ENCODE assay signal across 11 cellular contexts in genomic region chr4:169416997-169417396, GRCh38.
DNase-seq lines count a peak whose midpoint lies in the region; ATAC-seq and TF ChIP-seq lines count a peak whose summit lies in the region.
"Had no signal": no experiment of that assay in that cellular context is flagged by ENCODE, and none has a peak within 500 bp of the region (broad histone marks: within the 10 kb centered on the region; RNA-seq: fewer than 3 reads in every experiment).

No MANE protein-coding gene starts in this region.

- H2BK5ac ChIP-seq in H9 (ENCODE audit: insufficient read length, low read length), result no peak overlapping the region

- H3K79me2 ChIP-seq in H9 (ENCODE audit: insufficient read depth, low read length), result no peaks in the 10 kb centered on the region
- H3K79me2 ChIP-seq: parathyroid adenoma had no signal

- no peak overlapping the region for H4K5ac ChIP-seq in H9 (ENCODE audit: insufficient read length, low read depth, low read length)

- TF ChIP-seq CTCF in H9 (conservative IDR thresholded peaks at IDR 0.05) (no peak), lower lobe of right lung (IDR thresholded peaks at IDR 0.05) (no peak)

- H4K8ac ChIP-seq in H9 (replicated peaks; ENCODE audit: insufficient read length, low read depth, low read length), result no peak overlapping the region

- no peak overlapping the region for H3K27ac ChIP-seq in H9 (ENCODE audit: insufficient read length, low read depth, low read length)
- no peak overlapping the region for H3K27ac ChIP-seq in effector memory CD4-positive, alpha-beta T cell (ENCODE audit: insufficient read depth, low read length, poor library complexity, severe bottlenecking)
- H3K27ac ChIP-seq in lower lobe of right lung, result no peak overlapping the region
- H3K27ac ChIP-seq: parathyroid adenoma, upper lobe of left lung had no signal

- no peaks in the 10 kb centered on the region for H3K27me3 Mint-ChIP-seq in H9 (ENCODE audit: low read depth)

- ATAC-seq in GM18520 (IDR thresholded peaks at IDR 0.05; ENCODE audit: unreplicated experiment) (peak; percentile 34), HG02610 (IDR thresholded peaks at IDR 0.05; ENCODE audit: unreplicated experiment) (peak; percentile 93), lower lobe of right lung (no peak)
- ATAC-seq: left ventricle myocardium superior had no signal

- no peak overlapping the region for H3K4me3 ChIP-seq in effector memory CD4-positive, alpha-beta T cell (ENCODE audit: insufficient read depth, low read depth, low read length, poor library complexity, severe bottlenecking)
- no peak overlapping the region for H3K4me3 ChIP-seq in lower lobe of right lung
- H3K4me3 ChIP-seq: MG63, upper lobe of left lung had no signal

- no peak overlapping the region for H2AFZ ChIP-seq in H9 (ENCODE audit: low read length)
- H2AFZ ChIP-seq: parathyroid adenoma had no signal

- no peak overlapping the region for H3K14ac ChIP-seq in H9 (ENCODE audit: insufficient read depth, low read length)

- H3K9me3 ChIP-seq in H9 (ENCODE audit: control insufficient read depth, low read depth, low read length) (no peaks in the 10 kb centered on the region), lower lobe of right lung (no peaks in the 10 kb centered on the region)
- no peaks in the 10 kb centered on the region for H3K9me3 ChIP-seq in effector memory CD4-positive, alpha-beta T cell (ENCODE audit: control insufficient read depth, low read length)
- H3K9me3 ChIP-seq: MG63, upper lobe of left lung had no signal

- no peak overlapping the region for H3K4me3 Mint-ChIP-seq in H9

- no peaks in the 10 kb centered on the region for H3K36me3 ChIP-seq in effector memory CD4-positive, alpha-beta T cell (ENCODE audit: control insufficient read depth, insufficient read depth, low read length)
- no peaks in the 10 kb centered on the region for H3K36me3 ChIP-seq in lower lobe of right lung
- H3K36me3 ChIP-seq: MG63, upper lobe of left lung had no signal

- no peak overlapping the region for H3K4me2 ChIP-seq in H9 (ENCODE audit: insufficient read depth, insufficient read length, low read length)

- no peak overlapping the region for H2BK12ac ChIP-seq in H9 (ENCODE audit: insufficient read length, low read depth, low read length)

- H3K27ac Mint-ChIP-seq in H9, result peak overlapping the region in 1 of 3 experiments; percentile 32; a peak in 1 of 7 replicates

- H3K4me1 ChIP-seq in H9 (ENCODE audit: insufficient read depth, low read length) (peaks cover 4% of the 10 kb centered on the region; the same call in 1 of the 2 replicates), lower lobe of right lung (no peaks in the 10 kb centered on the region)
- H3K4me1 ChIP-seq in effector memory CD4-positive, alpha-beta T cell (ENCODE audit: control insufficient read depth, insufficient read depth, low read length, poor library complexity, severe bottlenecking), result no peaks in the 10 kb centered on the region
- H3K4me1 ChIP-seq: parathyroid adenoma, upper lobe of left lung had no signal

- no peak overlapping the region for H2BK15ac ChIP-seq in H9 (ENCODE audit: low read depth, low read length)

- H2BK20ac ChIP-seq in H9 (ENCODE audit: low read depth, low read length, poor library complexity, severe bottlenecking), result no peak overlapping the region

- H3K18ac ChIP-seq in H9 (ENCODE audit: insufficient read length, low read depth, low read length), result no peak overlapping the region

- no peaks in the 10 kb centered on the region for H3K9me3 Mint-ChIP-seq in H9

- no peak overlapping the region for H2AK5ac ChIP-seq in H9 (ENCODE audit: insufficient read length, low read length)

- intact Hi-C loops in lower lobe of right lung (cut with DNase I), result no loop called here

- H3K9ac ChIP-seq in H9 (ENCODE audit: extremely low read depth, insufficient read length, low read length), result no peak overlapping the region
- H3K9ac ChIP-seq: parathyroid adenoma had no signal

- no peak overlapping the region for H3K23ac ChIP-seq in H9 (ENCODE audit: insufficient read length, low read depth, low read length)

- H3K27me3 ChIP-seq in H9 (ENCODE audit: insufficient read depth, low read length), result no peaks in the 10 kb centered on the region
- H3K27me3 ChIP-seq in effector memory CD4-positive, alpha-beta T cell (replicated peaks; ENCODE audit: control insufficient read depth, insufficient read depth, low read length, poor library complexity, severe bottlenecking), result no peaks in the 10 kb centered on the region
- H3K27me3 ChIP-seq in lower lobe of right lung (ENCODE audit: low read depth), result no peaks in the 10 kb centered on the region
- H3K27me3 ChIP-seq: MG63, upper lobe of left lung had no signal

- H3T11ph ChIP-seq in H9 (ENCODE audit: low read length), result no peak overlapping the region

- DNase-seq in NCI-H1092 (lab: John Stamatoyannopoulos, UW), result peak; percentile 14
- peak; percentile 77 to 83 for DNase-seq in lung microvascular endothelial cell (ENCODE audit: low read depth in 2 of 2)
- no peak for DNase-seq in H9
- DNase-seq in effector memory CD4-positive, alpha-beta T cell, result no peak
- no peak for DNase-seq in lower lobe of right lung
- DNase-seq: left ventricle myocardium superior, MG63, upper lobe of left lung had no signal

- no peak overlapping the region for H4K91ac ChIP-seq in H9 (ENCODE audit: insufficient read length, low read depth, low read length)

- no peaks in the 10 kb centered on the region for H3K36me3 Mint-ChIP-seq in H9 (ENCODE audit: insufficient read depth in 1 of 3, low read depth in 3 of 3)

- H4K20me1 ChIP-seq in H9 (ENCODE audit: control insufficient read depth, insufficient read depth, insufficient read length), result no peaks in the 10 kb centered on the region

- no peak overlapping the region for H3K4ac ChIP-seq in H9 (ENCODE audit: low read depth, low read length)

- H3K56ac ChIP-seq in H9 (ENCODE audit: insufficient read length, low read depth, low read length), result no peak overlapping the region

- H3K79me1 ChIP-seq in H9 (ENCODE audit: insufficient read depth, low read depth, low read length, poor library complexity, severe bottlenecking), result no peaks in the 10 kb centered on the region

- no peaks in the 10 kb centered on the region for H3K23me2 ChIP-seq in H9 (ENCODE audit: insufficient read length, low read depth, low read length, poor library complexity, severe bottlenecking)

- H2BK120ac ChIP-seq in H9 (ENCODE audit: low read depth, low read length, poor library complexity, severe bottlenecking), result no peak overlapping the region

- H3K4me1 Mint-ChIP-seq in H9, result peaks cover 7 to 13% of the 10 kb centered on the region in 2 experiments

Comparison
In these comparisons a context has a peak if more than half of its experiments do, and no peak if none do; other contexts are left out.
1. ATAC-seq: peak in GM18520 (single experiment) and HG02610 (single experiment); none in lower lobe of right lung (0 of 2).
2. DNase-seq: peak in NCI-H1092 (single experiment) and lung microvascular endothelial cell (2 of 2); none in H9 (single experiment), effector memory CD4-positive, alpha-beta T cell (0 of 3) and lower lobe of right lung (single experiment).